In the genomic region with DNA sequence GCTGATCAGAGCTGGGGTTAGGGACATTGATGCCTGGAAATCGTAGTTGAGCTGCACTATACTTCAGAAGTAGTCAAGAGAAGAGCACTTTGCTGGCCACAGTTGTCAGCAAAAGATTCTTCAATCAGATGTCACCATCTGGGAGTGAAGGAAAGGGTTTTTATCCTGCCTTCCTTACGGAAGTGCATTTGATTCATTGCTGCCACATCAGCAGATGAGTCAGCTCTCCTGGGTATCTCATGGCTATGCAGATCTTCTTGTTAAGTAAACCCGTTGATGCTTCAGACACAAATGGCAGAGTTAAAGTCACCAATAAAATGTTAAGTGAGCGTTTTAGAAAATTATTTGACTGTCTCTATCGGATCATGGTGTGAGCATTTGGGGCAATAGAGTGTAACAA, we compare ENCODE assay signal across 28 cellular contexts.
DNase-seq lines count a peak whose midpoint lies in the region; ATAC-seq, FAIRE-seq and TF ChIP-seq lines count a peak whose summit lies in the region.
"Had no signal": no experiment of that assay in that cellular context is flagged by ENCODE, and none has a peak within 500 bp of the region (broad histone marks: within the 10 kb centered on the region; RNA-seq: fewer than 3 reads in every experiment).

No MANE protein-coding gene starts in this region.

- TF ChIP-seq POLR2A in testis (IDR thresholded peaks at IDR 0.05): no peak

- H3K9me3 Mint-ChIP-seq in WTC11: peaks cover 13% of the 10 kb centered on the region

- ATAC-seq in WTC11 (no peak), GM21360 (IDR thresholded peaks at IDR 0.05; ENCODE audit: unreplicated experiment) (no peak)
- ATAC-seq: GM12878; left lobe of liver; natural killer cell treated with Interleukin-12 subunit alpha and Interleukin-12 subunit beta and Interleukin-15 and Interleukin-18, amount 100 ng/mL, for 72 hours; right cardiac atrium had no signal

- DNase-seq in M059J (ENCODE audit: low read depth) (peak; percentile 8), astrocyte of the spinal cord (ENCODE audit: low read depth, low spot score) (peak; percentile 25), iris pigment epithelial cell (ENCODE audit: low read depth) (peak; percentile 38), urothelium cell line (ENCODE audit: low spot score) (peak; percentile 3), testis (no peak), WTC11 (ENCODE audit: low spot score) (no peak)
- DNase-seq: activated CD4-positive, alpha-beta T cell treated with anti-CD3 and anti-CD28 coated beads for 48 hours; activated naive CD4-positive, alpha-beta T cell treated with anti-CD3 and anti-CD28 coated beads, Interleukin-2, amount 50 U/mL, for 16 hours; aorta; CD4-positive, alpha-beta memory T cell; effector memory CD4-positive, alpha-beta T cell; esophagus squamous epithelium; HCEC 1CT; Kasumi-1; NCI-H1092 treated with DMSO at 0.1 percent for 48 hours; NCI-H2029 treated with DMSO at 0.1 percent for 48 hours; NCI-H345; ovary; right cardiac atrium; SJCRH30; stimulated activated CD4-positive, alpha-beta T cell treated with anti-CD3 and anti-CD28 coated beads, Interleukin-15, amount 100 ng/mL, for 24 hours; stimulated activated CD8-positive, alpha-beta memory T cell treated with anti-CD3 and anti-CD28 coated beads, Interleukin-4, amount 100 ng/mL, for 48 hours; T-helper 1 cell had no signal

- no peak for FAIRE-seq in urothelium cell line (lab: Jason Lieb, UNC)
- FAIRE-seq: GM12878 had no signal

- no peak overlapping the region for H3K27ac ChIP-seq in testis
- H3K27ac ChIP-seq: esophagus squamous epithelium, ovary, SJCRH30, vagina had no signal

- intact Hi-C loops in testis (cut with DNase I; ENCODE audit: low total_unique reads): no loop called here

- H3K9me3 ChIP-seq in testis: no peaks in the 10 kb centered on the region
- H3K9me3 ChIP-seq: esophagus squamous epithelium, ovary, SJCRH30, vagina had no signal

- H3K4me1 ChIP-seq in testis: no peaks in the 10 kb centered on the region
- H3K4me1 ChIP-seq: esophagus squamous epithelium, SJCRH30, vagina had no signal

- CTCF ChIA-PET in WTC11 (lab: Charles Lee): no interaction called here

- TF ChIP-seq CTCF in astrocyte of the spinal cord (IDR thresholded peaks at IDR 0.05; ENCODE audit: low read depth, low read length) (no peak), testis (IDR thresholded peaks at IDR 0.05) (no peak), WTC11 (IDR thresholded peaks at IDR 0.05) (no peak)

- no peaks in the 10 kb centered on the region for H3K36me3 ChIP-seq in testis (ENCODE audit: low read depth, missing control alignments)
- H3K36me3 ChIP-seq: esophagus squamous epithelium, ovary, SJCRH30, vagina had no signal

- peaks cover 21% of the 10 kb centered on the region for H3K27me3 Mint-ChIP-seq in WTC11 (ENCODE audit: low read depth)
- H3K27me3 Mint-ChIP-seq: CD4-positive, alpha-beta memory T cell; natural killer cell treated with Interleukin-12 subunit alpha and Interleukin-12 subunit beta and Interleukin-15 and Interleukin-18, amount 100 ng/mL, for 72 hours had no signal

- H3K27me3 ChIP-seq in testis: no peaks in the 10 kb centered on the region
- H3K27me3 ChIP-seq: esophagus squamous epithelium, ovary, SJCRH30, vagina had no signal

- POLR2A ChIA-PET in WTC11 (lab: Charles Lee): no interaction called here

- peaks cover 47% of the 10 kb centered on the region for H3K4me1 Mint-ChIP-seq in WTC11
- H3K4me1 Mint-ChIP-seq: CD4-positive, alpha-beta memory T cell had no signal

- H3K4me3 ChIP-seq in astrocyte of the spinal cord (ENCODE audit: low read depth, low read length): no peak overlapping the region
- H3K4me3 ChIP-seq in testis: no peak overlapping the region
- H3K4me3 ChIP-seq: esophagus squamous epithelium, GM12878, ovary, SJCRH30, vagina had no signal

- no peak overlapping the region for H3K27ac Mint-ChIP-seq in WTC11
- H3K27ac Mint-ChIP-seq: CD4-positive, alpha-beta memory T cell; natural killer cell treated with Interleukin-12 subunit alpha and Interleukin-12 subunit beta and Interleukin-15 and Interleukin-18, amount 100 ng/mL, for 72 hours had no signal

- in situ Hi-C loops in astrocyte of the spinal cord (cut with HindIII; ENCODE audit: low sequenced_read_pairs): no loop called here

- no peak overlapping the region for H3K4me3 Mint-ChIP-seq in WTC11
- H3K4me3 Mint-ChIP-seq: CD4-positive, alpha-beta memory T cell; natural killer cell treated with Interleukin-12 subunit alpha and Interleukin-12 subunit beta and Interleukin-15 and Interleukin-18, amount 100 ng/mL, for 72 hours had no signal

- H3K36me3 Mint-ChIP-seq in WTC11: peaks cover 2% of the 10 kb centered on the region
- H3K36me3 Mint-ChIP-seq: CD4-positive, alpha-beta memory T cell; natural killer cell treated with Interleukin-12 subunit alpha and Interleukin-12 subunit beta and Interleukin-15 and Interleukin-18, amount 100 ng/mL, for 72 hours had no signal

- WGBS in testis, 2 donors: 74 to 84% methylated on average over 5 of the region's 5 CpGs

TF ChIP-seq in WTC11, 78 proteins besides CTCF, POLR2A, EP300 and RAD21 (continues in another document):
- no peak for TF ChIP-seq RELA (CRISPR knock-in tag; IDR thresholded peaks at IDR 0.05; ENCODE audit: borderline replicate concordance)
- TF ChIP-seq ZNF138 (CRISPR knock-in tag; conservative IDR thresholded peaks at IDR 0.05): no peak
- no peak for TF ChIP-seq ZNF263 (CRISPR knock-in tag; IDR thresholded peaks at IDR 0.05; ENCODE audit: low read depth)
- no peak for TF ChIP-seq TEAD1 (CRISPR knock-in tag; IDR thresholded peaks at IDR 0.05)
- TF ChIP-seq EMX1 (CRISPR knock-in tag; IDR thresholded peaks at IDR 0.05): no peak
- TF ChIP-seq PRDM15 (CRISPR knock-in tag; IDR thresholded peaks at IDR 0.05): no peak
- TF ChIP-seq NR1H2 (CRISPR knock-in tag; IDR thresholded peaks at IDR 0.05): no peak
- TF ChIP-seq NR3C1 (CRISPR knock-in tag; conservative IDR thresholded peaks at IDR 0.05; ENCODE audit: low read depth): no peak
- TF ChIP-seq, protein P1, sequence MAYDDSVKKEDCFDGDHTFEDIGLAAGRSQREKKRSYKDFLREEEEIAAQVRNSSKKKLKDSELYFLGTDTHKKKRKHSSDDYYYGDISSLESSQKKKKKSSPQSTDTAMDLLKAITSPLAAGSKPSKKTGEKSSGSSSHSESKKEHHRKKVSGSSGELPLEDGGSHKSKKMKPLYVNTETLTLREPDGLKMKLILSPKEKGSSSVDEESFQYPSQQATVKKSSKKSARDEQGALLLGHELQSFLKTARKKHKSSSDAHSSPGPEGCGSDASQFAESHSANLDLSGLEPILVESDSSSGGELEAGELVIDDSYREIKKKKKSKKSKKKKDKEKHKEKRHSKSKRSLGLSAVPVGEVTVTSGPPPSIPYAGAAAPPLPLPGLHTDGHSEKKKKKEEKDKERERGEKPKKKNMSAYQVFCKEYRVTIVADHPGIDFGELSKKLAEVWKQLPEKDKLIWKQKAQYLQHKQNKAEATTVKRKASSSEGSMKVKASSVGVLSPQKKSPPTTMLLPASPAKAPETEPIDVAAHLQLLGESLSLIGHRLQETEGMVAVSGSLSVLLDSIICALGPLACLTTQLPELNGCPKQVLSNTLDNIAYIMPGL (CRISPR knock-in tag; IDR thresholded peaks at IDR 0.05): no peak
- no peak for TF ChIP-seq ZNF671 (CRISPR knock-in tag; IDR thresholded peaks at IDR 0.05)
- TF ChIP-seq, protein P2, sequence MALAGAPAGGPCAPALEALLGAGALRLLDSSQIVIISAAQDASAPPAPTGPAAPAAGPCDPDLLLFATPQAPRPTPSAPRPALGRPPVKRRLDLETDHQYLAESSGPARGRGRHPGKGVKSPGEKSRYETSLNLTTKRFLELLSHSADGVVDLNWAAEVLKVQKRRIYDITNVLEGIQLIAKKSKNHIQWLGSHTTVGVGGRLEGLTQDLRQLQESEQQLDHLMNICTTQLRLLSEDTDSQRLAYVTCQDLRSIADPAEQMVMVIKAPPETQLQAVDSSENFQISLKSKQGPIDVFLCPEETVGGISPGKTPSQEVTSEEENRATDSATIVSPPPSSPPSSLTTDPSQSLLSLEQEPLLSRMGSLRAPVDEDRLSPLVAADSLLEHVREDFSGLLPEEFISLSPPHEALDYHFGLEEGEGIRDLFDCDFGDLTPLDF (CRISPR knock-in tag; IDR thresholded peaks at IDR 0.05): no peak
- TF ChIP-seq, protein P3, sequence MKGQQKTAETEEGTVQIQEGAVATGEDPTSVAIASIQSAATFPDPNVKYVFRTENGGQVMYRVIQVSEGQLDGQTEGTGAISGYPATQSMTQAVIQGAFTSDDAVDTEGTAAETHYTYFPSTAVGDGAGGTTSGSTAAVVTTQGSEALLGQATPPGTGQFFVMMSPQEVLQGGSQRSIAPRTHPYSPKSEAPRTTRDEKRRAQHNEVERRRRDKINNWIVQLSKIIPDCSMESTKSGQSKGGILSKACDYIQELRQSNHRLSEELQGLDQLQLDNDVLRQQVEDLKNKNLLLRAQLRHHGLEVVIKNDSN (CRISPR knock-in tag; IDR thresholded peaks at IDR 0.05): no peak
- TF ChIP-seq FOXJ3 (CRISPR knock-in tag; IDR thresholded peaks at IDR 0.05; ENCODE audit: borderline replicate concordance): no peak
- no peak for TF ChIP-seq ELF4 (CRISPR knock-in tag; IDR thresholded peaks at IDR 0.05; ENCODE audit: low read depth)
- TF ChIP-seq ZNF317 (CRISPR knock-in tag; IDR thresholded peaks at IDR 0.05; ENCODE audit: borderline replicate concordance, low read depth): no peak

Comparison
In these comparisons a context has a peak if more than half of its experiments do, and no peak if none do; other contexts are left out.
1. DNase-seq: peak in M059J (single experiment), astrocyte of the spinal cord (single experiment), iris pigment epithelial cell (single experiment) and urothelium cell line (single experiment); none in testis (single experiment) and WTC11 (single experiment).